21 cellular contexts compared by ENCODE assay signal in the genomic region with DNA sequence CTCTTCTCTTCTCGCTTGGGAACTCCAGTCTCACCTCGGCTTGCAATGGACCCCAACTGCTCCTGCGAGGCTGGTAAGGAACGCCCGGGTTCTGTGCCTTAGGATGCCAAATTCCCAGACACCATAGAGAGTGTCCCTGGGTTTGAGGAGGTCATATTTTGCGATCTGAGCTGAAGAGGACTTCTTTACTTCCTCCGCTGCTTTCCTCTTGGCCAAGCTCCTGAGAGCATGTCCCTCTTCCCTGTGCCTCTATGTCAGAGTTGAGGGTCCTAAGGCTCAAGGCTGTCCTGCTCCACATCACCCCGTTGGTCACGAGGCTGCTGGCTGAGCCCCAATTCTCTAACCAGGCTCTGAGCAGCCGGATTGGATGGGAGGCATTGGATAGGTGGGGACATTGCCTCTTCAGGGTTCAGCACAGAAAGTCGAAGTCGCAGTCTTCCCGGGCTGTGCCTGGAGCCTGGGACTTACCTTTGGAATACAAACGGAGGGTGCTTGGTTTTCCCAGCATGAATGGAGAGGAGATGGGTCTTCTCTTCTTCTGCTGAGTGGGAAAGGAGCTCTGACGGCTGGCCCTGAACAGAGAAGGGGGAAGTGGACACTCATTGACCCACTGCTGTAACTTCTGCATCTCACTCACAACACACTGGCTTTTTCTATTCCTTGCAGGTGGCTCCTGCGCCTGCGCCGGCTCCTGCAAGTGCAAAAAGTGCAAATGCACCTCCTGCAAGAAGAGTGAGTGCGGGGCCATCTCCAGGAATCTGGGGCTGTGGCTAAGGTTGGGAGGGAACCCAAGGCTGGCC. TPM values are rescaled to one million over a fixed set of nuclear protein-coding genes. Genes with fewer than 3 reads are reported as not detected.
DNase-seq lines count a peak whose midpoint lies in the region; ATAC-seq, FAIRE-seq and TF ChIP-seq lines count a peak whose summit lies in the region.
"Had no signal": no experiment of that assay in that cellular context is flagged by ENCODE, and none has a peak within 500 bp of the region (broad histone marks: within the 10 kb centered on the region; RNA-seq: fewer than 3 reads in every experiment).

No MANE protein-coding gene starts in this region.

- peak; percentile 21 for DNase-seq in SIG-M5 treated with dmso at 0.1 percent for 504 hours (lab: John Stamatoyannopoulos, UW; ENCODE audit: unreplicated experiment)
- DNase-seq in SIG-M5 (lab: John Stamatoyannopoulos, UW), result no peak
- no peak for DNase-seq in activated B cell treated with CpG ODN at 0.5 μM for 24 hours
- DNase-seq in iPS DF 6.9 (ENCODE audit: low read depth, low spot score), result no peak
- peak in 2 of 6 donors; percentile 41 to 46 for DNase-seq in pancreas
- DNase-seq in DMS79 (lab: John Stamatoyannopoulos, UW), result no peak
- DNase-seq: activated effector memory CD4-positive, alpha-beta T cell treated with Interleukin-2 at 50 U/mL for 16 hours; C1 segment of cervical spinal cord; cerebellar nuclear complex; gastrocnemius medialis; mesenchymal stem cell; NCI-H1694 treated with DMSO at 0.1 percent for 48 hours had no signal

- H3K27ac ChIP-seq in iPS DF 6.9 (ENCODE audit: low read length) (no peak overlapping the region), pancreas (peak overlapping the region in 2 of 4 donors; percentile 22 to 77)
- H3K27ac ChIP-seq: gastrocnemius medialis, neutrophil had no signal

- H3K4me3 ChIP-seq in iPS DF 6.9 (ENCODE audit: low read length) (peak overlapping the region; percentile 5; the same call in 1 of the 2 replicates), pancreas (peak overlapping the region in 3 of 4 donors; percentile 8 to 37 (median 25))
- H3K4me3 ChIP-seq: gastrocnemius medialis had no signal

- H3K27ac Mint-ChIP-seq in activated B cell treated with CpG ODN at 0.5 μM for 24 hours, result no peak overlapping the region
- H3K27ac Mint-ChIP-seq: stimulated activated naive CD8-positive, alpha-beta T cell treated with anti-CD3 and anti-CD28 coated beads, Interleukin-15, Interleukin-2, amounts not matched to agents 100 ng/mL and 50 ng/mL, for 24 hours had no signal

- H3K36me3 ChIP-seq in iPS DF 6.9 (ENCODE audit: control insufficient read depth, insufficient read depth, low read length), result no peaks in the 10 kb centered on the region
- no peaks in the 10 kb centered on the region for H3K36me3 ChIP-seq in pancreas
- H3K36me3 ChIP-seq: gastrocnemius medialis, neutrophil had no signal

- peaks cover 66% of the 10 kb centered on the region for H3K27me3 ChIP-seq in iPS DF 6.9 (ENCODE audit: control insufficient read depth, insufficient read depth, low read length)
- H3K27me3 ChIP-seq in pancreas, result no peaks in the 10 kb centered on the region

- H3K9me3 Mint-ChIP-seq in activated B cell treated with CpG ODN at 0.5 μM for 24 hours, result no peaks in the 10 kb centered on the region
- H3K9me3 Mint-ChIP-seq: stimulated activated naive CD8-positive, alpha-beta T cell treated with anti-CD3 and anti-CD28 coated beads, Interleukin-15, Interleukin-2, amounts not matched to agents 100 ng/mL and 50 ng/mL, for 24 hours had no signal

- H3K4me1 ChIP-seq in iPS DF 6.9 (ENCODE audit: control insufficient read depth, insufficient read depth, low read length), result peaks cover 2% of the 10 kb centered on the region; the same call in 1 of the 2 replicates
- H3K4me1 ChIP-seq in pancreas, result peaks cover 0 to 4% (median 2%) of the 10 kb centered on the region in 3 donors

- H3K27me3 Mint-ChIP-seq in activated B cell treated with CpG ODN at 0.5 μM for 24 hours, result peaks cover 82% of the 10 kb centered on the region

- peaks cover 2% of the 10 kb centered on the region for H3K4me1 Mint-ChIP-seq in activated B cell treated with CpG ODN at 0.5 μM for 24 hours

- peak overlapping the region; percentile 40 for H3K4me3 Mint-ChIP-seq in activated B cell treated with CpG ODN at 0.5 μM for 24 hours
- H3K4me3 Mint-ChIP-seq: stimulated activated naive CD8-positive, alpha-beta T cell treated with anti-CD3 and anti-CD28 coated beads, Interleukin-15, Interleukin-2, amounts not matched to agents 100 ng/mL and 50 ng/mL, for 24 hours had no signal

- POLR2A ChIA-PET in activated B cell treated with CpG ODN at 0.5 μM for 24 hours (lab: Charles Lee), result no interaction called here

- no peak for FAIRE-seq in pancreas (lab: Jason Lieb, UNC)
- FAIRE-seq: urothelium cell line had no signal

- H3K36me3 Mint-ChIP-seq in activated B cell treated with CpG ODN at 0.5 μM for 24 hours (ENCODE audit: low read depth), result no peaks in the 10 kb centered on the region

- CTCF ChIA-PET in activated B cell treated with CpG ODN at 0.5 μM for 24 hours (lab: Charles Lee), result interaction anchor here (0.9 kb wide), 1 partner anchor 32 kb away, joined by 3 read pairs; no protein-coding TSS in a partner anchor

- ATAC-seq in activated B cell treated with CpG ODN at 0.5 μM for 24 hours (ENCODE audit: low read depth) (no peak), pancreas (peak in 1 of 4 donors; percentile 2), GM18520 (IDR thresholded peaks at IDR 0.05; ENCODE audit: unreplicated experiment) (no peak), GM21526 (IDR thresholded peaks at IDR 0.05; ENCODE audit: low FRiP score, unreplicated experiment) (no peak)
- ATAC-seq: gastrocnemius medialis had no signal

- WGBS in iPS DF 6.9 (ENCODE audit: insufficient coverage, insufficient read length), result no CpG with 5 or more reads among the region's 19 CpGs
- WGBS in pancreas, 2 donors, result 22 to 40% methylated on average over 19 of the region's 19 CpGs

- TF ChIP-seq CTCF in activated B cell treated with CpG ODN at 0.5 μM for 24 hours (IDR thresholded peaks at IDR 0.05) (no peak), pancreas (IDR thresholded peaks at IDR 0.05) (no peak)

- intact Hi-C loops in activated B cell treated with CpG ODN at 0.5 μM for 24 hours (cut with micrococcal nuclease), result loop anchor here (5.0 kb wide), 1 partner anchor 38 kb away; the partner anchor contains the start of gene MT1M
- intact Hi-C loops in pancreas (cut with DNase I), result no loop called here

- H3K9me3 ChIP-seq in iPS DF 6.9 (ENCODE audit: control insufficient read depth, insufficient read depth, low read length), result no peaks in the 10 kb centered on the region
- H3K9me3 ChIP-seq in pancreas, result no peaks in the 10 kb centered on the region
- H3K9me3 ChIP-seq: gastrocnemius medialis, neutrophil had no signal

RNA-seq across cellular contexts. Expression of gene MT1H, which starts 0.4 kb away (rescaled TPM):
- total RNA-seq in activated B cell treated with CpG ODN at 0.5 μM for 24 hours (1.3 TPM in 1 of 2 replicates, not detected in the other), pancreas (100 to 1,000 TPM in 1 of 6 donors, 10 to 100 TPM in 4, 1 to 10 TPM in 1; 8.3 to 106 (median 21.0) TPM)
- polyA plus RNA-seq in pancreas, result 10 to 100 TPM; 14.9 to 71.1 TPM
- total RNA-seq: A172, gastrocnemius medialis, HT-29, NCI-H460 had no signal

RNA-seq across cellular contexts. Expression of gene MT1G, which starts 2.2 kb away (rescaled TPM):
- total RNA-seq in activated B cell treated with CpG ODN at 0.5 μM for 24 hours (0.69 TPM in 1 of 2 replicates, not detected in the other), pancreas (100 to 1,000 TPM in 4 of 6 donors, 10 to 100 TPM in 2; 76.9 to 766 (median 150) TPM)
- polyA plus RNA-seq in pancreas, result 100 to 1,000 TPM; 496 to 753 TPM
- total RNA-seq: A172, NCI-H460 had no signal

RNA-seq across cellular contexts. Expression of gene MT1X, which starts 12.2 kb away (rescaled TPM):
- 36.3 and 48.9 TPM in 2 replicates for total RNA-seq in activated B cell treated with CpG ODN at 0.5 μM for 24 hours
- total RNA-seq in pancreas, result 100 to 1,000 TPM in 5 of 6 donors, 10 to 100 TPM in 1; 56.1 to 474 (median 227) TPM
- polyA plus RNA-seq in pancreas, result 100 to 1,000 TPM; 571 to 992 TPM

RNA-seq across cellular contexts. Expression of gene MT1F, which starts 12.3 kb away (rescaled TPM):
- total RNA-seq in activated B cell treated with CpG ODN at 0.5 μM for 24 hours, result 21.4 and 22.8 TPM in 2 replicates
- 100 to 1,000 TPM in 1 of 6 donors, 10 to 100 TPM in 5; 29.1 to 119 (median 44.7) TPM for total RNA-seq in pancreas
- 100 to 1,000 TPM in 1 of 2 donors, 10 to 100 TPM in 1; 94.6 to 201 TPM for polyA plus RNA-seq in pancreas
- total RNA-seq: A172 had no signal

RNA-seq across cellular contexts. Expression of gene MT1B, which starts 18.4 kb away (rescaled TPM):
- total RNA-seq in activated B cell treated with CpG ODN at 0.5 μM for 24 hours (not detected in 2 replicates), pancreas (not detected)
- not detected for polyA plus RNA-seq in pancreas
- total RNA-seq: A172; gastrocnemius medialis; HT-29; NCI-H460; T-helper 1 cell treated with Interleukin-12 subunit alpha and Interleukin-12 subunit beta and Interleukin-4 antibody, amounts not matched to agents 30 ng/mL and 1 ng/mL, for 36 hours had no signal

Comparison
In these comparisons a context has a peak if more than half of its experiments do, and no peak if none do; other contexts are left out.
1. RNA of gene MT1G, which starts 2.2 kb away (total RNA-seq): 76.9 to 766 TPM in pancreas; 0.69 TPM in activated B cell treated with CpG ODN at 0.5 μM for 24 hours; every median in the first group is over 10 times any median in the second.